Comparison of ENCODE assay signal across 2 cellular contexts in genomic region chr3:155418426-155418825, GRCh38.
TF ChIP-seq lines count a peak whose summit lies in the region.

No MANE protein-coding gene starts in this region.

TF ChIP-seq in IMR-90, 13 proteins besides CTCF, POLR2A, EP300 and RAD21 (continued from another document):
- TF ChIP-seq ELK1 (IDR thresholded peaks at IDR 0.05; ENCODE audit: borderline replicate concordance, low read depth, low read length) (no peak), CHD1 (IDR thresholded peaks at IDR 0.05; ENCODE audit: low read depth, low read length) (no peak)

TF ChIP-seq in neural cell, 6 proteins besides CTCF, POLR2A, EP300 and RAD21 (continued from another document):
- peak; percentile 88 for TF ChIP-seq REST (IDR thresholded peaks at IDR 0.05; ENCODE audit: borderline replicate concordance)
- TF ChIP-seq MXI1 (conservative IDR thresholded peaks at IDR 0.05; ENCODE audit: poor library complexity, severe bottlenecking), result peak; percentile 46
